Comparison of ENCODE assay signal across 10 cellular contexts in genomic region chrX:136759968-136760367, GRCh38. TPM values are rescaled to one million over a fixed set of nuclear protein-coding genes. Genes with fewer than 3 reads are reported as not detected.
DNase-seq lines count a peak whose midpoint lies in the region; ATAC-seq, FAIRE-seq and TF ChIP-seq lines count a peak whose summit lies in the region.
"Had no signal": no experiment of that assay in that cellular context is flagged by ENCODE, and none has a peak within 500 bp of the region (broad histone marks: within the 10 kb centered on the region; RNA-seq: fewer than 3 reads in every experiment).

No MANE protein-coding gene starts in this region.

- H3K4me3 ChIP-seq in smooth muscle cell, result no peak overlapping the region

- H3K4me1 ChIP-seq in smooth muscle cell (ENCODE audit: low read depth), result no peaks in the 10 kb centered on the region

- H3K27me3 ChIP-seq in smooth muscle cell (ENCODE audit: low read depth), result no peaks in the 10 kb centered on the region

- no peak overlapping the region for H3K9ac ChIP-seq in smooth muscle cell (ENCODE audit: low read depth)

- H3K27ac Mint-ChIP-seq in activated CD4-positive, alpha-beta memory T cell treated with anti-CD3 and anti-CD28 coated beads, Interleukin-2, amount 10 ng/mL, durations not matched to agents 7 days and 5 days, result peak overlapping the region; percentile 32

- POLR2A ChIA-PET in activated CD4-positive, alpha-beta memory T cell treated with anti-CD3 and anti-CD28 coated beads, Interleukin-2, amount 10 ng/mL, durations not matched to agents 7 days and 5 days (lab: Charles Lee), result interaction anchor here (1.0 to 2.1 kb wide), 5 partner anchors 9 to 88 kb away, joined by 3 to 6 read pairs (median 5); partner anchors contain the start of gene ARHGEF6

- H3K4me3 Mint-ChIP-seq in activated CD4-positive, alpha-beta memory T cell treated with anti-CD3 and anti-CD28 coated beads, Interleukin-2, amount 10 ng/mL, durations not matched to agents 7 days and 5 days, result no peak overlapping the region

- no peaks in the 10 kb centered on the region for H3K9me3 ChIP-seq in smooth muscle cell (replicated peaks; ENCODE audit: low read depth)

- H3F3A ChIP-seq in smooth muscle cell (ENCODE audit: low read depth), result no peaks in the 10 kb centered on the region

- 48% methylated on average over 2 of the region's 2 CpGs for WGBS in smooth muscle cell (ENCODE audit: low lambda C conversion rate)

- H4K20me1 ChIP-seq in smooth muscle cell (ENCODE audit: low read depth), result no peaks in the 10 kb centered on the region

- peaks cover 57% of the 10 kb centered on the region for H3K4me1 Mint-ChIP-seq in activated CD4-positive, alpha-beta memory T cell treated with anti-CD3 and anti-CD28 coated beads, Interleukin-2, amount 10 ng/mL, durations not matched to agents 7 days and 5 days

- TF ChIP-seq CTCF in smooth muscle cell (IDR thresholded peaks at IDR 0.05; ENCODE audit: borderline replicate concordance, insufficient read depth, poor library complexity, severe bottlenecking) (no peak), GM10266 (IDR thresholded peaks at IDR 0.05; ENCODE audit: control insufficient read depth, insufficient read depth, low read depth, missing control alignments) (no peak)

- DNase-seq in AML-193 (lab: John Stamatoyannopoulos, UW) (peak; percentile 53 to 70), GM19239 (ENCODE audit: insufficient read length, low spot score) (no peak), SW480 (ENCODE audit: low spot score) (no peak), smooth muscle cell (lab: John Stamatoyannopoulos, UW; ENCODE audit: unreplicated experiment) (no peak), GM10266 (ENCODE audit: extremely low spot score) (no peak), NCI-H2171 (lab: John Stamatoyannopoulos, UW) (no peak)
- DNase-seq in activated CD4-positive, alpha-beta memory T cell treated with anti-CD3 and anti-CD28 coated beads, Interleukin-2, amount 10 ng/mL, durations not matched to agents 7 days and 5 days, result no peak
- DNase-seq: DMS53, retina had no signal

- H2AFZ ChIP-seq in smooth muscle cell (ENCODE audit: low read depth), result no peak overlapping the region

- H3K36me3 Mint-ChIP-seq in activated CD4-positive, alpha-beta memory T cell treated with anti-CD3 and anti-CD28 coated beads, Interleukin-2, amount 10 ng/mL, durations not matched to agents 7 days and 5 days (ENCODE audit: low read depth), result peaks cover 39% of the 10 kb centered on the region

- peak; percentile 63 for ATAC-seq in HG03442 (IDR thresholded peaks at IDR 0.05; ENCODE audit: unreplicated experiment)

- H3K27me3 Mint-ChIP-seq in activated CD4-positive, alpha-beta memory T cell treated with anti-CD3 and anti-CD28 coated beads, Interleukin-2, amount 10 ng/mL, durations not matched to agents 7 days and 5 days, result no peaks in the 10 kb centered on the region

- no peaks in the 10 kb centered on the region for H3K79me2 ChIP-seq in smooth muscle cell (ENCODE audit: low read depth)

- peak; percentile 90 for FAIRE-seq in GM19239 (lab: Jason Lieb, UNC)

- no peaks in the 10 kb centered on the region for H3K36me3 ChIP-seq in smooth muscle cell (ENCODE audit: low read depth)

- no peak overlapping the region for H3K27ac ChIP-seq in smooth muscle cell (ENCODE audit: low read depth)

- no peak overlapping the region for H3K4me2 ChIP-seq in smooth muscle cell

- H3K9me3 Mint-ChIP-seq in activated CD4-positive, alpha-beta memory T cell treated with anti-CD3 and anti-CD28 coated beads, Interleukin-2, amount 10 ng/mL, durations not matched to agents 7 days and 5 days, result no peaks in the 10 kb centered on the region

- CTCF ChIA-PET in activated CD4-positive, alpha-beta memory T cell treated with anti-CD3 and anti-CD28 coated beads, Interleukin-2, amount 10 ng/mL, durations not matched to agents 7 days and 5 days (lab: Charles Lee), result interaction anchor here (0.7 kb wide), 1 partner anchor 188 kb away, joined by 5 read pairs; no protein-coding TSS in a partner anchor

RNA-seq across cellular contexts. Expression of gene ARHGEF6, which starts 20.8 kb away (rescaled TPM):
- 100 to 1,000 TPM; 119 to 121 TPM for total RNA-seq in activated CD4-positive, alpha-beta memory T cell treated with anti-CD3 and anti-CD28 coated beads, Interleukin-2, amount 10 ng/mL, durations not matched to agents 7 days and 5 days
- total RNA-seq in smooth muscle cell, result 3.3 and 4.5 TPM in 2 replicates
- polyA plus RNA-seq in smooth muscle cell, result 2.0 and 2.9 TPM in 2 replicates

Comparison
In these comparisons a context has a peak if more than half of its experiments do, and no peak if none do; other contexts are left out.
1. DNase-seq: peak in AML-193 (2 of 2); none in GM19239 (single experiment), activated CD4-positive, alpha-beta memory T cell treated with anti-CD3 and anti-CD28 coated beads, Interleukin-2, amount 10 ng/mL, durations not matched to agents 7 days and 5 days (single experiment), SW480 (single experiment), smooth muscle cell (single experiment), GM10266 (single experiment) and NCI-H2171 (single experiment).
2. RNA of gene ARHGEF6, which starts 20.8 kb away (total RNA-seq): 119 to 121 TPM in activated CD4-positive, alpha-beta memory T cell treated with anti-CD3 and anti-CD28 coated beads, Interleukin-2, amount 10 ng/mL, durations not matched to agents 7 days and 5 days; 3.3 to 4.5 TPM in smooth muscle cell; every median in the first group is over 10 times any median in the second.